Comparison of ENCODE assay signal across 9 cellular contexts in genomic region chr2:227462463-227462951, GRCh38. TPM values are rescaled to one million over a fixed set of nuclear protein-coding genes. Genes with fewer than 3 reads are reported as not detected.
DNase-seq lines count a peak whose midpoint lies in the region; ATAC-seq and TF ChIP-seq lines count a peak whose summit lies in the region.
"Had no signal": no experiment of that assay in that cellular context is flagged by ENCODE, and none has a peak within 500 bp of the region (broad histone marks: within the 10 kb centered on the region; RNA-seq: fewer than 3 reads in every experiment).

No MANE protein-coding gene starts in this region.

- no peaks in the 10 kb centered on the region for H3K9me3 ChIP-seq in right cardiac atrium (ENCODE audit: control insufficient read depth, low read length)
- no peaks in the 10 kb centered on the region for H3K9me3 ChIP-seq in OCI-LY7 (ENCODE audit: low read length)
- H3K9me3 ChIP-seq: psoas muscle had no signal

- peaks cover 2% of the 10 kb centered on the region for H3K36me3 Mint-ChIP-seq in activated CD4-positive, alpha-beta T cell treated with anti-CD3 and anti-CD28 coated beads, Interleukin-2, amount 10 ng/mL, durations not matched to agents 24 days and 14 days (ENCODE audit: low read depth)
- H3K36me3 Mint-ChIP-seq in activated CD4-positive, alpha-beta T cell treated with anti-CD3 and anti-CD28 coated beads, Interleukin-2, amount 10 ng/mL, durations not matched to agents 7 days and 5 days (ENCODE audit: low read depth): no peaks in the 10 kb centered on the region
- H3K36me3 Mint-ChIP-seq in IgD-negative memory B cell: no peaks in the 10 kb centered on the region

- 77% methylated on average over 6 of the region's 6 CpGs for WGBS in right cardiac atrium

- H3K4me1 ChIP-seq in right cardiac atrium (ENCODE audit: control insufficient read depth, insufficient read depth, low read length) (no peaks in the 10 kb centered on the region), OCI-LY7 (ENCODE audit: insufficient read depth, low read length, poor library complexity, severe bottlenecking) (no peaks in the 10 kb centered on the region)
- H3K4me1 ChIP-seq: psoas muscle had no signal

- H3K36me3 ChIP-seq in OCI-LY7 (ENCODE audit: insufficient read depth, low read length): no peaks in the 10 kb centered on the region

- no peaks in the 10 kb centered on the region for H3K79me2 ChIP-seq in OCI-LY7 (ENCODE audit: insufficient read depth, low read depth, low read length)

- intact Hi-C loops in activated CD4-positive, alpha-beta T cell treated with anti-CD3 and anti-CD28 coated beads, Interleukin-2, amount 10 ng/mL, durations not matched to agents 24 days and 14 days (cut with micrococcal nuclease): loop anchor here (1.0 to 10.0 kb wide), 4 partner anchors 88 to 668 kb away; partner anchors contain the start of genes IRS1, MFF and RHBDD1
- intact Hi-C loops in right cardiac atrium (cut with DNase I) (no loop called here), OCI-LY7 (cut with micrococcal nuclease; ENCODE audit: unreplicated experiment) (no loop called here)

- H3K4me3 Mint-ChIP-seq in activated CD4-positive, alpha-beta T cell treated with anti-CD3 and anti-CD28 coated beads, Interleukin-2, amount 10 ng/mL, durations not matched to agents 24 days and 14 days: peak overlapping the region; percentile 79
- H3K4me3 Mint-ChIP-seq in activated CD4-positive, alpha-beta T cell treated with anti-CD3 and anti-CD28 coated beads, Interleukin-2, amount 10 ng/mL, durations not matched to agents 7 days and 5 days: no peak overlapping the region
- H3K4me3 Mint-ChIP-seq in IgD-negative memory B cell: peak overlapping the region; percentile 54 to 90 (median 68)

- no peak overlapping the region for H2AFZ ChIP-seq in OCI-LY7 (ENCODE audit: low read length)

- no TSS peak for BruUV-seq in OCI-LY7 (replicated peaks; lab: Mats Ljungman, UMichigan)

- H3K27ac Mint-ChIP-seq in activated CD4-positive, alpha-beta T cell treated with anti-CD3 and anti-CD28 coated beads, Interleukin-2, amount 10 ng/mL, durations not matched to agents 24 days and 14 days: peak overlapping the region; percentile 95
- H3K27ac Mint-ChIP-seq in activated CD4-positive, alpha-beta T cell treated with anti-CD3 and anti-CD28 coated beads, Interleukin-2, amount 10 ng/mL, durations not matched to agents 7 days and 5 days: no peak overlapping the region
- H3K27ac Mint-ChIP-seq in IgD-negative memory B cell: peak overlapping the region in 2 of 3 donors; percentile 36 to 92

- DNase-seq in activated CD4-positive, alpha-beta T cell treated with anti-CD3 and anti-CD28 coated beads, Interleukin-2, amount 10 ng/mL, durations not matched to agents 24 days and 14 days: peak; percentile 61
- no peak for DNase-seq in activated CD4-positive, alpha-beta T cell treated with anti-CD3 and anti-CD28 coated beads, Interleukin-2, amount 10 ng/mL, durations not matched to agents 7 days and 5 days
- peak; percentile 38 for DNase-seq in stimulated activated CD4-positive, alpha-beta T cell treated with anti-CD3 and anti-CD28 coated beads, Interleukin-4, amount 100 ng/mL, for 1 hour
- no peak for DNase-seq in right cardiac atrium
- no peak for DNase-seq in glomerular visceral epithelial cell (ENCODE audit: extremely low spot score)
- no peak for DNase-seq in OCI-LY7 (ENCODE audit: low spot score)
- DNase-seq: psoas muscle had no signal

- ATAC-seq in HG02571 (IDR thresholded peaks at IDR 0.05; ENCODE audit: unreplicated experiment) (peak; percentile 62), right cardiac atrium (no peak)
- ATAC-seq: psoas muscle had no signal

- H3K4me3 ChIP-seq in right cardiac atrium (ENCODE audit: low read length): no peak overlapping the region
- H3K4me3 ChIP-seq in OCI-LY7 (ENCODE audit: low read depth, low read length, poor library complexity, severe bottlenecking): no peak overlapping the region
- H3K4me3 ChIP-seq: psoas muscle had no signal

- no peaks in the 10 kb centered on the region for H4K20me1 ChIP-seq in OCI-LY7 (ENCODE audit: insufficient read depth, low read length)

- H3K27ac ChIP-seq in right cardiac atrium (ENCODE audit: low read length): no peak overlapping the region
- no peak overlapping the region for H3K27ac ChIP-seq in OCI-LY7 (ENCODE audit: low read depth, low read length, poor library complexity, severe bottlenecking)
- H3K27ac ChIP-seq: psoas muscle had no signal

- POLR2A ChIA-PET in activated CD4-positive, alpha-beta T cell treated with anti-CD3 and anti-CD28 coated beads, Interleukin-2, amount 10 ng/mL, durations not matched to agents 7 days and 5 days (lab: Charles Lee): no interaction called here
- POLR2A ChIA-PET in OCI-LY7 (lab: Charles Lee): interaction anchor here (0.8 kb wide), 1 partner anchor 122 kb away, joined by 3 read pairs; no protein-coding TSS in a partner anchor

- CTCF ChIA-PET in activated CD4-positive, alpha-beta T cell treated with anti-CD3 and anti-CD28 coated beads, Interleukin-2, amount 10 ng/mL, durations not matched to agents 7 days and 5 days (lab: Charles Lee): no interaction called here
- CTCF ChIA-PET in OCI-LY7 (lab: Charles Lee; ENCODE audit: unreplicated experiment): no interaction called here

- no peak overlapping the region for H3K4me2 ChIP-seq in OCI-LY7 (ENCODE audit: low read length)

- peaks cover 71% of the 10 kb centered on the region for H3K4me1 Mint-ChIP-seq in activated CD4-positive, alpha-beta T cell treated with anti-CD3 and anti-CD28 coated beads, Interleukin-2, amount 10 ng/mL, durations not matched to agents 24 days and 14 days
- H3K4me1 Mint-ChIP-seq in activated CD4-positive, alpha-beta T cell treated with anti-CD3 and anti-CD28 coated beads, Interleukin-2, amount 10 ng/mL, durations not matched to agents 7 days and 5 days: peaks cover 80% of the 10 kb centered on the region
- H3K4me1 Mint-ChIP-seq in IgD-negative memory B cell: peaks cover 43 to 53% (median 53%) of the 10 kb centered on the region in 3 donors

- no peaks in the 10 kb centered on the region for H3K9me2 ChIP-seq in OCI-LY7 (ENCODE audit: insufficient read depth, low read length)

- TF ChIP-seq CTCF in OCI-LY7 (conservative IDR thresholded peaks at IDR 0.05; ENCODE audit: low read length): no peak

- H3K27me3 ChIP-seq in right cardiac atrium (ENCODE audit: control insufficient read depth, insufficient read depth): no peaks in the 10 kb centered on the region

- no peaks in the 10 kb centered on the region for H3K9me3 Mint-ChIP-seq in activated CD4-positive, alpha-beta T cell treated with anti-CD3 and anti-CD28 coated beads, Interleukin-2, amount 10 ng/mL, durations not matched to agents 24 days and 14 days
- no peaks in the 10 kb centered on the region for H3K9me3 Mint-ChIP-seq in activated CD4-positive, alpha-beta T cell treated with anti-CD3 and anti-CD28 coated beads, Interleukin-2, amount 10 ng/mL, durations not matched to agents 7 days and 5 days
- no peaks in the 10 kb centered on the region for H3K9me3 Mint-ChIP-seq in IgD-negative memory B cell

- H3K27me3 Mint-ChIP-seq in activated CD4-positive, alpha-beta T cell treated with anti-CD3 and anti-CD28 coated beads, Interleukin-2, amount 10 ng/mL, durations not matched to agents 24 days and 14 days: no peaks in the 10 kb centered on the region
- no peaks in the 10 kb centered on the region for H3K27me3 Mint-ChIP-seq in activated CD4-positive, alpha-beta T cell treated with anti-CD3 and anti-CD28 coated beads, Interleukin-2, amount 10 ng/mL, durations not matched to agents 7 days and 5 days
- H3K27me3 Mint-ChIP-seq in IgD-negative memory B cell: peaks cover 2% of the 10 kb centered on the region

RNA-seq across cellular contexts. Expression of gene AGFG1, which starts 9.4 kb away (rescaled TPM):
- 221 and 229 TPM in 2 replicates for total RNA-seq in activated CD4-positive, alpha-beta T cell treated with anti-CD3 and anti-CD28 coated beads, Interleukin-2, amount 10 ng/mL, durations not matched to agents 24 days and 14 days
- 10 to 100 TPM; 59.9 to 80.1 TPM for total RNA-seq in activated CD4-positive, alpha-beta T cell treated with anti-CD3 and anti-CD28 coated beads, Interleukin-2, amount 10 ng/mL, durations not matched to agents 7 days and 5 days
- polyA plus RNA-seq in IgD-negative memory B cell (10.1 TPM), right cardiac atrium (21.5 TPM)
- total RNA-seq in right cardiac atrium (10 to 100 TPM; 41.2 to 65.3 (median 50.4) TPM), OCI-LY7 (2022) (65.4 and 68.5 TPM in 2 replicates)
- total RNA-seq in OCI-LY7 (2014; rRNA removed; shearing (Covaris generic)): 29.4 and 37.6 TPM in 2 replicates

Comparison
In these comparisons a context has a peak if more than half of its experiments do, and no peak if none do; other contexts are left out.
1. DNase-seq: peak in activated CD4-positive, alpha-beta T cell treated with anti-CD3 and anti-CD28 coated beads, Interleukin-2, amount 10 ng/mL, durations not matched to agents 24 days and 14 days (single experiment) and stimulated activated CD4-positive, alpha-beta T cell treated with anti-CD3 and anti-CD28 coated beads, Interleukin-4, amount 100 ng/mL, for 1 hour (single experiment); none in activated CD4-positive, alpha-beta T cell treated with anti-CD3 and anti-CD28 coated beads, Interleukin-2, amount 10 ng/mL, durations not matched to agents 7 days and 5 days (single experiment), right cardiac atrium (0 of 3), glomerular visceral epithelial cell (single experiment) and OCI-LY7 (single experiment).